1 cellular context compared by ENCODE assay signal in genomic region chr1:23424171-23424959, GRCh38.
TF ChIP-seq lines count a peak whose summit lies in the region.

Gene TCEA3, minus strand, starts transcription at chr1:23424748. Its CDS starts 115 bp downstream, at chr1:23424633.

TF ChIP-seq in IMR-90, 13 proteins besides CTCF, POLR2A, EP300 and RAD21 (continued from another document):
- TF ChIP-seq, protein P1, sequence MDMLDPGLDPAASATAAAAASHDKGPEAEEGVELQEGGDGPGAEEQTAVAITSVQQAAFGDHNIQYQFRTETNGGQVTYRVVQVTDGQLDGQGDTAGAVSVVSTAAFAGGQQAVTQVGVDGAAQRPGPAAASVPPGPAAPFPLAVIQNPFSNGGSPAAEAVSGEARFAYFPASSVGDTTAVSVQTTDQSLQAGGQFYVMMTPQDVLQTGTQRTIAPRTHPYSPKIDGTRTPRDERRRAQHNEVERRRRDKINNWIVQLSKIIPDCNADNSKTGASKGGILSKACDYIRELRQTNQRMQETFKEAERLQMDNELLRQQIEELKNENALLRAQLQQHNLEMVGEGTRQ (IDR thresholded peaks at IDR 0.05; ENCODE audit: low read depth, low read length): no peak
- TF ChIP-seq NFE2L2 (IDR thresholded peaks at IDR 0.05; ENCODE audit: low read depth, low read length): no peak
TF ChIP-seq in IMR-90: peak in this region for 0.
